8 cellular contexts compared by ENCODE assay signal in the genomic region with DNA sequence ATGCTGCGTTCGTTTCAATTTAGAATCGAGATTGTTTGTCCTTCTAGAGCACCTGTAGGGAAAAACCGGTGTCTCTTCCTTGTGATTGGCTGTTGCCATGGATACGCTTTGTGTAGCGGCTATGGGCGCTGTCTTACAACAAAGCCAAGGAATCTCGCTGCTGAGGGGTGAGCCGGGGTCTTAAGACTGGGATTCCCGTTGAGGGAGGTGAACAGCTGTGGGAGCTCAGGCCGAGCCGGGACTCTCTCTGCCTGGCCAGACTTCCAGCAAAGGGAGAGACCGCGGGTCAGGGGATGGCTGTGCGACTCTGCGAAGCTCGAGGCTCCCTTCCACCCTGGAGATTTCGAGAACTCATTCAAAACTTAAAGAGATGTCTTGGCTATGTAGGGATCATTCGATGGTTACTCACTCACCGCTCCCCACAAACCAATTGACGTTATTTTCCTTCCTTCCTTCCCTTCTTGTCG. TPM values are rescaled to one million over a fixed set of nuclear protein-coding genes. Genes with fewer than 3 reads are reported as not detected.
DNase-seq lines count a peak whose midpoint lies in the region; ATAC-seq, FAIRE-seq and TF ChIP-seq lines count a peak whose summit lies in the region.

A gene with protein sequence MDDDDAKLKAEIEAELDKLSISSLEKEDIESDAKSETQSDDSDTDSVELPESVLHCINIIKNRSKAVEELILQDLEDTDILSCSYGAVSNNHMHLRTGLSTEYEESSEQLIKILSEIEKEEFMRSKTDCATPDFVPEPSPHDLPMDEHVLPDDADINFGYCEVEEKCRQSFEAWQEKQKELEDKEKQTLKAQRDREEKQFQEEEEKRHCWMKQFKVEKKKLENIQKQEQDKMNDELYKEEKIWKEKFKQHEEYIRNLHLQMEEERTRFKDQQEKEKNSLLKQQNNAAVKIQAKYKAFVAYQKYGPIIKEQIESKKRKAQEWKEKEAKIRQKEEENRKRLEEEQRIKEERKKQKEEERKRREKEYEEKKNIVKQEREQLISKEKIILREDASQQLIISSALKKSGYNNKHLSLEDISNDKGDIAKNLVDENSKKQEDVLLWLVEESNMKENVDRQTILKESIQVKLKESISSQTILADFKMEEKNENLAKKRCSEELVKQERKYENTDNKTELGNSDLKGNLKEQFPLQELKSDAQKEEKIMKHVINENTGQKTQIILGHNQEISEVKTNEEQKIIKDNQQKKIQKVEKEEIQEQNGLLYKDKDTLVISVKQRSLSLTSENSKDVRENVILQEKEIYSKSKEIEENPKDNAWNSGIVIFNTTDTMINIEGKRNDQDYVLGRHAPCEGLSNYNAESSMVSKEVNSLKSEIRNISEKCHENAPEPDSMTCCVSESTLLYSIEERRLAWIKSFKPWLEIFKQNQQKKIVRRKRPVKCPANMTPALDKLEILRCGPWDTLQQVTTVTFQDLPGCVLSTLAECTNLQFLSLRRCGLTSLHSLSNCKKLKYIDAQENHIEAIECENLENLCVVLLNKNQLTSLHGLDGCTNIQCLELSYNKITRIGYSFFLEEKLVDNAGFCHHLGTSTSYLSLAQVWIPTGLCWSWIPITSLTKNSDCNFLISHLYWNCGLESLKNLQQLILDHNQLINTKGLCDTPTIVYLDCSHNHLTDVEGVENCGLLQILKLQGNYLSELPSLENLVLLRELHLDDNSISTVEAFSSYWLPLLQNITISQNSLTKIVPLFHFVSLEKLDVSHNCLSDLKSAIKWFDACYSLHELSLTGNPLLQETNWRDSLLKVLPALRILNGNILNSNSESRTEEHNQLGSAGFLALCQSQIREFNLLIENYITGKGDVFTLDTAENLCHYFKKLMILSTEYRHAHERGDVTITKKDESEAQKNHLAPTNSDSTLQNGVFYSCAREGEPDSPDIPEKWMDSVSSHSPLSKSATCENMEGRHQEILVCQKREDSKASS (N-terminal part only) (plus strand): TSS at position 111 of the 467 bp plus-strand sequence. CDS start 1,826 bp downstream, outside the sequence.
TSPAN19 (minus strand) TSS at position 37 of the 467 bp plus-strand sequence. CDS start 6,331 bp downstream, outside the sequence.

- TF ChIP-seq CTCF in CD14-positive monocyte (IDR thresholded peaks at IDR 0.05) (no peak), nephron progenitor cell (IDR thresholded peaks at IDR 0.05) (no peak)

- H3K9me3 Mint-ChIP-seq in CD14-positive monocyte (peaks cover 0 to 3% (median 0%) of the 10 kb centered on the region in 7 donors), nephron progenitor cell (no peaks in the 10 kb centered on the region)
- H3K9me3 Mint-ChIP-seq in activated T-cell treated with anti-CD3 and anti-CD28 coated beads, Interleukin-2, amount 50 U/mL, for 72 hours, result no peaks in the 10 kb centered on the region

- intact Hi-C loops in CD14-positive monocyte (cut with micrococcal nuclease), result no loop called here

- peak; percentile 93 for ATAC-seq in GM19324 (IDR thresholded peaks at IDR 0.05; ENCODE audit: low FRiP score, unreplicated experiment)
- ATAC-seq in HG03342 (IDR thresholded peaks at IDR 0.05; ENCODE audit: unreplicated experiment), result peak; percentile 95
- ATAC-seq in activated T-cell treated with anti-CD3 and anti-CD28 coated beads, Interleukin-2, amount 50 U/mL, for 72 hours (replicated peaks in 1 of 2), result peak; percentile 75 to 89

- H3K27me3 Mint-ChIP-seq in CD14-positive monocyte (ENCODE audit: low read depth in 3 of 3) (peaks cover 10 to 19% (median 18%) of the 10 kb centered on the region in 3 donors), nephron progenitor cell (ENCODE audit: low read depth, poor library complexity) (peaks cover 20% of the 10 kb centered on the region)
- peaks cover 24% of the 10 kb centered on the region for H3K27me3 Mint-ChIP-seq in activated T-cell treated with anti-CD3 and anti-CD28 coated beads, Interleukin-2, amount 50 U/mL, for 72 hours (ENCODE audit: low read depth)

- DNase-seq in CD14-positive monocyte (ENCODE audit: low spot score), result no peak
- DNase-seq in NCI-H510A (lab: John Stamatoyannopoulos, UW), result peak; percentile 56
- DNase-seq in activated T-cell treated with anti-CD3 and anti-CD28 coated beads, Interleukin-2, amount 50 U/mL, for 72 hours, result peak; percentile 50 to 52
- peak; percentile 14 to 30 for DNase-seq in frontal cortex (ENCODE audit: low spot score in 2 of 2)
- DNase-seq in nephron progenitor cell, result peak; percentile 77
- no peak for DNase-seq in NOMO-1 treated with dmso at 0.1 percent for 144 hours (lab: John Stamatoyannopoulos, UW; ENCODE audit: unreplicated experiment)

- peaks cover 4% of the 10 kb centered on the region for H3K4me1 Mint-ChIP-seq in CD14-positive monocyte
- peaks cover 6% of the 10 kb centered on the region for H3K4me1 Mint-ChIP-seq in activated T-cell treated with anti-CD3 and anti-CD28 coated beads, Interleukin-2, amount 50 U/mL, for 72 hours (ENCODE audit: low read depth)
- H3K4me1 Mint-ChIP-seq in nephron progenitor cell, result peaks cover 8% of the 10 kb centered on the region

- H3K27ac Mint-ChIP-seq in CD14-positive monocyte (no peak within 1 kb of the TSS), nephron progenitor cell (peak within 1 kb of the TSS; percentile 98)
- H3K27ac Mint-ChIP-seq in activated T-cell treated with anti-CD3 and anti-CD28 coated beads, Interleukin-2, amount 50 U/mL, for 72 hours, result no peak within 1 kb of the TSS

- H3K4me3 Mint-ChIP-seq in CD14-positive monocyte (peak within 1 kb of the TSS; percentile 37 to 63), nephron progenitor cell (peak within 1 kb of the TSS; percentile 90)
- H3K4me3 Mint-ChIP-seq in activated T-cell treated with anti-CD3 and anti-CD28 coated beads, Interleukin-2, amount 50 U/mL, for 72 hours, result peak within 1 kb of the TSS; percentile 81 to 88

- FAIRE-seq in frontal cortex (lab: Jason Lieb, UNC), result peak; percentile 82

- H3K36me3 Mint-ChIP-seq in CD14-positive monocyte (no peaks in the 10 kb centered on the region), nephron progenitor cell (ENCODE audit: low read depth) (no peaks in the 10 kb centered on the region)
- H3K36me3 Mint-ChIP-seq in activated T-cell treated with anti-CD3 and anti-CD28 coated beads, Interleukin-2, amount 50 U/mL, for 72 hours (ENCODE audit: insufficient read depth in 2 of 2), result no peaks in the 10 kb centered on the region

RNA-seq across cellular contexts. Expression of the first gene that starts in this region (rescaled TPM):
- not detected for polyA plus RNA-seq in CD14-positive monocyte
- total RNA-seq in activated T-cell treated with anti-CD3 and anti-CD28 coated beads, Interleukin-2, amount 50 U/mL, for 72 hours, result not detected
- total RNA-seq in frontal cortex, result 6.5 TPM

RNA-seq across cellular contexts. Expression of gene TSPAN19, which starts in this region (rescaled TPM):
- not detected for polyA plus RNA-seq in CD14-positive monocyte
- total RNA-seq in activated T-cell treated with anti-CD3 and anti-CD28 coated beads, Interleukin-2, amount 50 U/mL, for 72 hours, result not detected
- total RNA-seq in frontal cortex, result not detected

Comparison
In these comparisons a context has a peak if more than half of its experiments do, and no peak if none do; other contexts are left out.
1. Peak in DNase-seq and ATAC-seq in activated T-cell treated with anti-CD3 and anti-CD28 coated beads, Interleukin-2, amount 50 U/mL, for 72 hours; RNA of the genes that start here not detected or under 1 TPM.
2. DNase-seq: peak in NCI-H510A (single experiment), frontal cortex (2 of 2) and nephron progenitor cell (single experiment); none in CD14-positive monocyte (single experiment) and NOMO-1 treated with dmso at 0.1 percent for 144 hours (single experiment).
3. Peak in every context shown above with its lines, with median percentiles within 50 percentile points of each other: H3K4me3 Mint-ChIP-seq and ATAC-seq.